14 cellular contexts compared by ENCODE assay signal in genomic region chr3:159858650-159859049, GRCh38. TPM values are rescaled to one million over a fixed set of nuclear protein-coding genes. Genes with fewer than 3 reads are reported as not detected.
A peak's percentile ranks its signal among the peaks of the same experiment; 100 is the strongest.
DNase-seq lines count a peak whose midpoint lies in the region; ATAC-seq and TF ChIP-seq lines count a peak whose summit lies in the region.
"Had no signal": no experiment of that assay in that cellular context is flagged by ENCODE, and none has a peak within 500 bp of the region (broad histone marks: within the 10 kb centered on the region; RNA-seq: fewer than 3 reads in every experiment).

No MANE protein-coding gene starts in this region.

- no peak overlapping the region for H2BK15ac ChIP-seq in mesenchymal stem cell (ENCODE audit: low read depth, poor library complexity, severe bottlenecking)

- peak overlapping the region; percentile 14 for H3K27ac ChIP-seq in angular gyrus (ENCODE audit: low read depth, low read length)
- H3K27ac ChIP-seq in gastroesophageal sphincter: peak overlapping the region in 3 of 4 donors; percentile 18 to 84 (median 36)
- no peak overlapping the region for H3K27ac ChIP-seq in mesenchymal stem cell (ENCODE audit: low read length, poor library complexity, severe bottlenecking)
- H3K27ac ChIP-seq: RWPE1 had no signal

- TF ChIP-seq EP300 in gastroesophageal sphincter (IDR thresholded peaks at IDR 0.05): no peak

- H3K4me2 ChIP-seq in mesenchymal stem cell (ENCODE audit: low read length, poor library complexity, severe bottlenecking): no peak overlapping the region

- H3K27me3 Mint-ChIP-seq in progenitor cell of endocrine pancreas: peaks cover 4% of the 10 kb centered on the region

- H3K36me3 ChIP-seq in gastroesophageal sphincter (no peaks in the 10 kb centered on the region), mesenchymal stem cell (ENCODE audit: control insufficient read depth in 1 of 2, insufficient read depth in 2 of 2, low read depth in 1 of 2, low read length in 2 of 2) (no peaks in the 10 kb centered on the region)

- H3K4me3 Mint-ChIP-seq in progenitor cell of endocrine pancreas (ENCODE audit: low read depth): no peak overlapping the region

- in situ Hi-C loops in G401 (cut with HindIII; ENCODE audit: low sequenced_read_pairs): no loop called here

- peak overlapping the region in 1 of 2 experiments; percentile 79 for H3K4ac ChIP-seq in mesenchymal stem cell (ENCODE audit: low read depth in 1 of 2, low read length in 2 of 2)

- H3K9me3 Mint-ChIP-seq in progenitor cell of endocrine pancreas (ENCODE audit: low read depth): no peaks in the 10 kb centered on the region

- H2AFZ ChIP-seq in mesenchymal stem cell (ENCODE audit: low read depth, low read length): no peak overlapping the region

- H2AK5ac ChIP-seq in mesenchymal stem cell (ENCODE audit: low read length, severe bottlenecking): no peak overlapping the region

- H4K91ac ChIP-seq in mesenchymal stem cell (ENCODE audit: low read length): no peak overlapping the region

- no peak overlapping the region for H2BK120ac ChIP-seq in mesenchymal stem cell (ENCODE audit: low read depth, low read length)

- no peak overlapping the region for H4K8ac ChIP-seq in mesenchymal stem cell (ENCODE audit: low read length)

- H3K27me3 ChIP-seq in gastroesophageal sphincter (no peaks in the 10 kb centered on the region), mesenchymal stem cell (ENCODE audit: control insufficient read depth in 1 of 2, insufficient read depth in 1 of 2, low read length in 2 of 2) (no peaks in the 10 kb centered on the region)

- no peaks in the 10 kb centered on the region for H3K36me3 Mint-ChIP-seq in progenitor cell of endocrine pancreas (ENCODE audit: insufficient read depth)

- H2BK12ac ChIP-seq in mesenchymal stem cell (ENCODE audit: low read length in 2 of 2): peak overlapping the region in 1 of 2 experiments; percentile 63

- peak overlapping the region in 1 of 2 experiments; percentile 96 for H3K23ac ChIP-seq in mesenchymal stem cell (ENCODE audit: low read length in 2 of 2)

- no peak overlapping the region for H3K9ac ChIP-seq in mesenchymal stem cell (ENCODE audit: low read length)

- H3K9me3 ChIP-seq in gastroesophageal sphincter: no peaks in the 10 kb centered on the region
- H3K9me3 ChIP-seq in mesenchymal stem cell (ENCODE audit: control insufficient read depth, low read length): no peaks in the 10 kb centered on the region

- DNase-seq in G401 (ENCODE audit: low spot score) (peak; percentile 20), mesenchymal stem cell (no peak), progenitor cell of endocrine pancreas (ENCODE audit: low spot score, unreplicated experiment) (no peak), epidermal melanocyte (ENCODE audit: insufficient read length, low spot score) (no peak)
- DNase-seq: KG1, NCI-H1092, NCI-H146, NCI-H510A treated with DMSO at 0.1 percent for 48 hours, NCI-H82, PC-3 had no signal

- no peak for TF ChIP-seq POLR2A in gastroesophageal sphincter (IDR thresholded peaks at IDR 0.05)

- TF ChIP-seq CTCF in gastroesophageal sphincter (IDR thresholded peaks at IDR 0.05) (no peak), progenitor cell of endocrine pancreas (IDR thresholded peaks at IDR 0.05; ENCODE audit: unreplicated experiment) (no peak)

- H3K14ac ChIP-seq in mesenchymal stem cell (ENCODE audit: low read length in 2 of 2): no peak overlapping the region

- H3K4me1 Mint-ChIP-seq in progenitor cell of endocrine pancreas (ENCODE audit: low read depth): peaks cover 7% of the 10 kb centered on the region

- ATAC-seq in gastroesophageal sphincter: no peak
- no peak for ATAC-seq in HG03159 (IDR thresholded peaks at IDR 0.05; ENCODE audit: unreplicated experiment)
- ATAC-seq: PC-3 had no signal

- H3K18ac ChIP-seq in mesenchymal stem cell (ENCODE audit: low read depth in 1 of 2, low read length in 2 of 2): peak overlapping the region; percentile 85

- no peak overlapping the region for H3K27ac Mint-ChIP-seq in progenitor cell of endocrine pancreas

- H3K4me3 ChIP-seq in gastroesophageal sphincter: no peak overlapping the region
- H3K4me3 ChIP-seq in mesenchymal stem cell (ENCODE audit: insufficient read depth in 1 of 2, low read depth in 1 of 2, low read length in 2 of 2): no peak overlapping the region

- H2BK5ac ChIP-seq in mesenchymal stem cell (ENCODE audit: low read depth, low read length, poor library complexity, severe bottlenecking): no peak overlapping the region

- H3K79me1 ChIP-seq in mesenchymal stem cell (replicated peaks; ENCODE audit: low read length, poor library complexity, severe bottlenecking): peaks cover 22% of the 10 kb centered on the region

- H3K4me1 ChIP-seq in gastroesophageal sphincter (peaks cover 17 to 100% (median 35%) of the 10 kb centered on the region in 3 donors), mesenchymal stem cell (ENCODE audit: control insufficient read depth, insufficient read depth, low read depth, low read length) (peaks cover 17% of the 10 kb centered on the region)

- WGBS in gastroesophageal sphincter (ENCODE audit: low coverage in 1 of 2), 2 donors: 25 to 42% methylated on average over 3 to 5 of the region's 5 CpGs
- 90% methylated on average over 4 of the region's 5 CpGs for WGBS in mesenchymal stem cell

RNA-seq across cellular contexts. Expression of gene SCHIP1, which starts 19.0 kb away (rescaled TPM):
- total RNA-seq in G401 (2014; rRNA removed; shearing (Covaris generic)): 0.25 and 5.0 TPM in 2 replicates
- 10 to 100 TPM; 19.6 to 47.1 (median 30.2) TPM for total RNA-seq in gastroesophageal sphincter
- 7.2 TPM for polyA plus RNA-seq in mesenchymal stem cell (2013, experiment 1 of 2)
- polyA plus RNA-seq in mesenchymal stem cell (2013, experiment 2 of 2): 7.2 TPM
- 0.79 and 3.9 TPM in 2 replicates for total RNA-seq in progenitor cell of endocrine pancreas
